ENCODE assay signal across 1 cellular context in genomic region chr11:92384807-92385206, GRCh38.
TF ChIP-seq lines count a peak whose summit lies in the region.

No MANE protein-coding gene starts in this region.

TF ChIP-seq in IMR-90, 13 proteins besides CTCF, POLR2A, EP300 and RAD21 (continued from another document):
- TF ChIP-seq RCOR1 (IDR thresholded peaks at IDR 0.05; ENCODE audit: insufficient replicate concordance, low read length), result no peak
